In genomic region chr7:142862401-142863400, GRCh38 we compare ENCODE assay signal across 22 cellular contexts. TPM values are rescaled to one million over a fixed set of nuclear protein-coding genes. Genes with fewer than 3 reads are reported as not detected.
"Had no signal": no experiment of that assay in that cellular context is flagged by ENCODE, and none has a peak within 500 bp of the region (broad histone marks: within the 10 kb centered on the region; RNA-seq: fewer than 3 reads in every experiment).

No MANE protein-coding gene starts in this region.

- H3K9me3 Mint-ChIP-seq: activated naive CD4-positive, alpha-beta T cell treated with anti-CD3 and anti-CD28 coated beads, Interleukin-2, amount 50 U/mL, for 24 hours; activated T-cell treated with anti-CD3 and anti-CD28 coated beads, Interleukin-2, amount 50 U/mL, for 4 hours; dendritic cell treated with granulocyte-macrophage colony-stimulating factor and Interleukin-4, amounts not matched to agents 40 ng/mL and 50 ng/mL, for 4 days had no signal

- ATAC-seq: activated T-cell treated with anti-CD3 and anti-CD28 coated beads, Interleukin-2, amount 50 U/mL, for 4 hours; left lung; upper lobe of right lung had no signal

- H3K27me3 ChIP-seq: adrenal gland, hepatocyte, upper lobe of right lung had no signal

- H3K4me1 ChIP-seq: adrenal gland, left lung, upper lobe of right lung had no signal

- H3K4me3 Mint-ChIP-seq: activated naive CD4-positive, alpha-beta T cell treated with anti-CD3 and anti-CD28 coated beads, Interleukin-2, amount 50 U/mL, for 24 hours; activated T-cell treated with anti-CD3 and anti-CD28 coated beads, Interleukin-2, amount 50 U/mL, for 4 hours; dendritic cell treated with granulocyte-macrophage colony-stimulating factor and Interleukin-4, amounts not matched to agents 40 ng/mL and 50 ng/mL, for 4 days had no signal

- H3K27ac Mint-ChIP-seq: activated naive CD4-positive, alpha-beta T cell treated with anti-CD3 and anti-CD28 coated beads, Interleukin-2, amount 50 U/mL, for 24 hours; dendritic cell treated with granulocyte-macrophage colony-stimulating factor and Interleukin-4, amounts not matched to agents 40 ng/mL and 50 ng/mL, for 4 days had no signal

- H3K9me3 ChIP-seq: adrenal gland, left lung, upper lobe of right lung had no signal

- H3K36me3 ChIP-seq: adrenal gland, left lung, upper lobe of right lung, WERI-Rb-1 had no signal

- H3K27me3 Mint-ChIP-seq: activated naive CD4-positive, alpha-beta T cell treated with anti-CD3 and anti-CD28 coated beads, Interleukin-2, amount 50 U/mL, for 24 hours; dendritic cell treated with granulocyte-macrophage colony-stimulating factor and Interleukin-4, amounts not matched to agents 40 ng/mL and 50 ng/mL, for 4 days had no signal

- DNase-seq: activated CD4-positive, alpha-beta T cell treated with anti-CD3 and anti-CD28 coated beads for 1 hour; activated effector memory CD4-positive, alpha-beta T cell treated with anti-CD3 and anti-CD28 coated beads, Interleukin-2, amount 50 U/mL, for 16 hours; activated T-cell treated with anti-CD3 and anti-CD28 coated beads, Interleukin-2, amount 50 U/mL, for 4 hours; adrenal gland; effector memory CD4-positive, alpha-beta T cell; foreskin fibroblast; islet precursor cell; left lung; midbrain; occipital lobe; retina; stimulated activated CD8-positive, alpha-beta memory T cell treated with anti-CD3 and anti-CD28 coated beads, Interleukin-4, amount 100 ng/mL, for 48 hours; stimulated activated naive CD4-positive, alpha-beta T cell; T-helper 2 cell; WERI-Rb-1 had no signal

- H3K4me3 ChIP-seq: adrenal gland, hepatocyte, left lung, upper lobe of right lung had no signal

- H3K27ac ChIP-seq: adrenal gland, hepatocyte, left lung, upper lobe of right lung, WERI-Rb-1 had no signal

RNA-seq across cellular contexts. Expression of gene TRPV6, which starts 22.8 kb away (rescaled TPM):
- total RNA-seq: activated T-cell treated with anti-CD3 and anti-CD28 coated beads, Interleukin-2, amount 50 U/mL, for 4 hours; chondrocyte; lung microvascular endothelial cell; posterior vena cava had no signal
